Comparison of ENCODE assay signal across 19 cellular contexts in genomic region chr3:172224560-172225214, GRCh38.
DNase-seq lines count a peak whose midpoint lies in the region; ATAC-seq and TF ChIP-seq lines count a peak whose summit lies in the region.
"Had no signal": no experiment of that assay in that cellular context is flagged by ENCODE, and none has a peak within 500 bp of the region (broad histone marks: within the 10 kb centered on the region; RNA-seq: fewer than 3 reads in every experiment).

No MANE protein-coding gene starts in this region.

- no peak for TF ChIP-seq CTCF in Calu3 (IDR thresholded peaks at IDR 0.05; ENCODE audit: unreplicated experiment)

- H3K4me1 Mint-ChIP-seq in Calu3 (ENCODE audit: low read depth, unreplicated experiment) = peaks cover 80% of the 10 kb centered on the region

- peak overlapping the region; percentile 35 for H3K4me3 Mint-ChIP-seq in Calu3 (ENCODE audit: low read depth, unreplicated experiment)

- TF ChIP-seq POLR2A in erythroblast (IDR thresholded peaks at IDR 0.05; ENCODE audit: low read length) = no peak

- intact Hi-C loops in Calu3 (cut with micrococcal nuclease; ENCODE audit: unreplicated experiment) (no loop called here), left cardiac atrium (cut with DNase I) (no loop called here)

- no peaks in the 10 kb centered on the region for H3K9me3 Mint-ChIP-seq in Calu3 (ENCODE audit: low read depth, unreplicated experiment)
- H3K9me3 Mint-ChIP-seq: activated T-helper 2 cell treated with anti-CD3 and anti-CD28 coated beads, Interferon-gamma antibody, Interleukin-2, Interleukin-4, amounts not matched to agents 10 μg/mL and 5 μg/mL and 100 μg/mL, durations not matched to agents 14 hours and 24 hours and 36 hours had no signal

- peaks cover 59% of the 10 kb centered on the region for H3K36me3 Mint-ChIP-seq in Calu3 (ENCODE audit: insufficient read depth, unreplicated experiment)

- CTCF ChIA-PET in Calu3 (lab: Charles Lee) = interaction anchor here (0.6 kb wide), 1 partner anchor 143 kb away, joined by 3 read pairs; no protein-coding TSS in a partner anchor

- H3K27me3 Mint-ChIP-seq in Calu3 (ENCODE audit: unreplicated experiment) = no peaks in the 10 kb centered on the region

- H3K27ac Mint-ChIP-seq in Calu3 (ENCODE audit: unreplicated experiment) = peak overlapping the region; percentile 73
- H3K27ac Mint-ChIP-seq: activated T-helper 2 cell treated with anti-CD3 and anti-CD28 coated beads, Interferon-gamma antibody, Interleukin-2, Interleukin-4, amounts not matched to agents 10 μg/mL and 5 μg/mL and 100 μg/mL, durations not matched to agents 14 hours and 24 hours and 36 hours had no signal

- no TSS peak for BruUV-seq in Calu3 (replicated peaks; lab: Mats Ljungman, UMichigan)

- ATAC-seq in left lobe of liver (peak; percentile 61), left cardiac atrium (no peak), HG03565 (IDR thresholded peaks at IDR 0.05; ENCODE audit: unreplicated experiment) (no peak)
- ATAC-seq: activated CD4-positive, CD25-positive, alpha-beta regulatory T cell treated with anti-CD3 and anti-CD28 coated beads, Interleukin-2, amount 50 U/mL, for 24 hours; K562; mucosa of descending colon had no signal

- DNase-seq in Calu3 (no peak), NCI-H1092 treated with DMSO at 0.1 percent for 48 hours (lab: John Stamatoyannopoulos, UW) (peak; percentile 94), NCI-H510A (lab: John Stamatoyannopoulos, UW) (peak; percentile 75), left lobe of liver (ENCODE audit: low spot score) (no peak), left cardiac atrium (no peak), erythroblast (lab: John Stamatoyannopoulos, UW) (no peak)
- DNase-seq in NK-92 treated with Interleukin-12 subunit alpha and Interleukin-12 subunit beta, amount 100 ng/mL, for 24 hours (lab: John Stamatoyannopoulos, UW) = no peak
- DNase-seq: adrenal gland; effector CD4-positive, alpha-beta T cell; heart left ventricle; islet precursor cell; mucosa of descending colon; ovary; Right ventricle myocardium superior; T-helper 2 cell had no signal

Comparison
In these comparisons a context has a peak if more than half of its experiments do, and no peak if none do; other contexts are left out.
1. DNase-seq: peak in NCI-H1092 treated with DMSO at 0.1 percent for 48 hours (single experiment) and NCI-H510A (single experiment); none in Calu3 (single experiment), left lobe of liver (single experiment), left cardiac atrium (single experiment), NK-92 treated with Interleukin-12 subunit alpha and Interleukin-12 subunit beta, amount 100 ng/mL, for 24 hours (single experiment) and erythroblast (0 of 2).